In genomic region chr7:95540366-95540765, GRCh38 we compare ENCODE assay signal across 30 cellular contexts. TPM values are rescaled to one million over a fixed set of nuclear protein-coding genes. Genes with fewer than 3 reads are reported as not detected.
"Had no signal": no experiment of that assay in that cellular context is flagged by ENCODE, and none has a peak within 500 bp of the region (broad histone marks: within the 10 kb centered on the region; RNA-seq: fewer than 3 reads in every experiment).

No MANE protein-coding gene starts in this region.

- H3K4me3 Mint-ChIP-seq: stimulated activated effector memory CD8-positive, alpha-beta T cell treated with anti-CD3 and anti-CD28 coated beads, Interleukin-12 subunit alpha, Interleukin-12 subunit beta, amount 100 ng/mL, for 72 hours; stimulated activated memory B cell treated with anti-CD40 and anti-IgM and Interleukin-4, amounts not matched to agents 10 μg/mL and 1 μg/mL and 100 μg/mL, for 72 hours; stimulated activated naive B cell treated with anti-CD40 and anti-IgM and Interleukin-4, amounts not matched to agents 10 μg/mL and 1 μg/mL and 100 μg/mL, for 72 hours; stimulated activated naive CD8-positive, alpha-beta T cell treated with anti-CD3 and anti-CD28 coated beads, Interleukin-15, amount 100 ng/mL, for 72 hours; stimulated activated naive CD8-positive, alpha-beta T cell treated with anti-CD3 and anti-CD28 coated beads, Interleukin-15, Interleukin-2, amounts not matched to agents 100 ng/mL and 50 ng/mL, for 24 hours; type B pancreatic cell had no signal

- H3K4me1 Mint-ChIP-seq: stimulated activated naive CD8-positive, alpha-beta T cell treated with anti-CD3 and anti-CD28 coated beads, Interleukin-15, amount 100 ng/mL, for 72 hours had no signal

- ATAC-seq: stimulated activated effector memory CD8-positive, alpha-beta T cell treated with anti-CD3 and anti-CD28 coated beads, Interleukin-12 subunit alpha, Interleukin-12 subunit beta, amount 100 ng/mL, for 72 hours; stimulated activated memory B cell treated with anti-CD40 and anti-IgM and Interleukin-4, amounts not matched to agents 10 μg/mL and 1 μg/mL and 100 μg/mL, for 72 hours; stimulated activated naive B cell treated with anti-CD40 and anti-IgM and Interleukin-4, amounts not matched to agents 10 μg/mL and 1 μg/mL and 100 μg/mL, for 72 hours; stimulated activated naive CD8-positive, alpha-beta T cell treated with anti-CD3 and anti-CD28 coated beads, Interleukin-15, amount 100 ng/mL, for 72 hours; stimulated activated naive CD8-positive, alpha-beta T cell treated with anti-CD3 and anti-CD28 coated beads, Interleukin-15, Interleukin-2, amounts not matched to agents 100 U/mL and 50 U/mL, for 24 hours; upper lobe of right lung had no signal

- H3K9me3 Mint-ChIP-seq: stimulated activated effector memory CD8-positive, alpha-beta T cell treated with anti-CD3 and anti-CD28 coated beads, Interleukin-12 subunit alpha, Interleukin-12 subunit beta, amount 100 ng/mL, for 72 hours; stimulated activated memory B cell treated with anti-CD40 and anti-IgM and Interleukin-4, amounts not matched to agents 10 μg/mL and 1 μg/mL and 100 μg/mL, for 72 hours; stimulated activated naive B cell treated with anti-CD40 and anti-IgM and Interleukin-4, amounts not matched to agents 10 μg/mL and 1 μg/mL and 100 μg/mL, for 72 hours; stimulated activated naive CD8-positive, alpha-beta T cell treated with anti-CD3 and anti-CD28 coated beads, Interleukin-15, amount 100 ng/mL, for 72 hours; stimulated activated naive CD8-positive, alpha-beta T cell treated with anti-CD3 and anti-CD28 coated beads, Interleukin-15, Interleukin-2, amounts not matched to agents 100 ng/mL and 50 ng/mL, for 24 hours; type B pancreatic cell had no signal

- DNase-seq: stimulated activated CD4-positive, alpha-beta T cell treated with anti-CD3 and anti-CD28 coated beads, Interleukin-2, amount 100 ng/mL, for 48 hours; stimulated activated CD4-positive, alpha-beta T cell treated with anti-CD3 and anti-CD28 coated beads, Interleukin-4, amount 100 ng/mL, for 1 hour; stimulated activated CD4-positive, alpha-beta T cell treated with anti-CD3 and anti-CD28 coated beads, Interleukin-4, amount 100 ng/mL, for 24 hours; stimulated activated CD4-positive, alpha-beta T cell treated with anti-CD3 and anti-CD28 coated beads, Interleukin-4, amount 100 ng/mL, for 4 hours; stimulated activated CD8-positive, alpha-beta memory T cell treated with anti-CD3 and anti-CD28 coated beads, Interleukin-4, amount 100 ng/mL, for 48 hours; stimulated activated naive B cell treated with anti-CD40 and anti-IgM and Interleukin-4, amounts not matched to agents 10 μg/mL and 1 μg/mL and 100 μg/mL, for 72 hours; stimulated activated naive CD4-positive, alpha-beta T cell; stimulated activated naive CD4-positive, alpha-beta T cell treated with Interleukin-2 at 50 U/mL for 16 hours; stimulated activated naive CD8-positive, alpha-beta T cell treated with anti-CD3 and anti-CD28 coated beads, Interleukin-15, amount 100 ng/mL, for 72 hours; stimulated activated naive CD8-positive, alpha-beta T cell treated with anti-CD3 and anti-CD28 coated beads, Interleukin-15, Interleukin-2, amounts not matched to agents 100 U/mL and 50 U/mL, for 24 hours; stomach; substantia nigra; testis; thyroid gland; tibial artery; transverse colon; trophoblast cell; upper lobe of left lung; upper lobe of right lung; uterus had no signal

- H3K9me3 ChIP-seq: stomach, suprapubic skin, testis, thoracic aorta, thyroid gland, tibial artery, tibial nerve, transverse colon, upper lobe of left lung, upper lobe of right lung, uterus, vagina had no signal

- H3K4me3 ChIP-seq: stomach, suprapubic skin, testis, thoracic aorta, thyroid gland, tibial artery, tibial nerve, transverse colon, upper lobe of left lung, upper lobe of right lung, uterus, vagina had no signal

- H3K4me1 ChIP-seq: uterus had no signal

- H3K27ac Mint-ChIP-seq: stimulated activated effector memory CD8-positive, alpha-beta T cell treated with anti-CD3 and anti-CD28 coated beads, Interleukin-12 subunit alpha, Interleukin-12 subunit beta, amount 100 ng/mL, for 72 hours; stimulated activated memory B cell treated with anti-CD40 and anti-IgM and Interleukin-4, amounts not matched to agents 10 μg/mL and 1 μg/mL and 100 μg/mL, for 72 hours; stimulated activated naive B cell treated with anti-CD40 and anti-IgM and Interleukin-4, amounts not matched to agents 10 μg/mL and 1 μg/mL and 100 μg/mL, for 72 hours; stimulated activated naive CD8-positive, alpha-beta T cell treated with anti-CD3 and anti-CD28 coated beads, Interleukin-15, Interleukin-2, amounts not matched to agents 100 ng/mL and 50 ng/mL, for 24 hours; type B pancreatic cell had no signal

- H3K27ac ChIP-seq: stomach, suprapubic skin, testis, thoracic aorta, thyroid gland, tibial artery, transverse colon, upper lobe of left lung, upper lobe of right lung, uterus, vagina had no signal

- FAIRE-seq: urothelium cell line had no signal

- H3K27me3 Mint-ChIP-seq: stimulated activated memory B cell treated with anti-CD40 and anti-IgM and Interleukin-4, amounts not matched to agents 10 μg/mL and 1 μg/mL and 100 μg/mL, for 72 hours; stimulated activated naive B cell treated with anti-CD40 and anti-IgM and Interleukin-4, amounts not matched to agents 10 μg/mL and 1 μg/mL and 100 μg/mL, for 72 hours had no signal

- H3K36me3 ChIP-seq: stomach, suprapubic skin, thoracic aorta, thyroid gland, tibial artery, tibial nerve, transverse colon, upper lobe of left lung, upper lobe of right lung, uterus, vagina had no signal

- H3K36me3 Mint-ChIP-seq: stimulated activated effector memory CD8-positive, alpha-beta T cell treated with anti-CD3 and anti-CD28 coated beads, Interleukin-12 subunit alpha, Interleukin-12 subunit beta, amount 100 ng/mL, for 72 hours; stimulated activated naive B cell treated with anti-CD40 and anti-IgM and Interleukin-4, amounts not matched to agents 10 μg/mL and 1 μg/mL and 100 μg/mL, for 72 hours; type B pancreatic cell had no signal

- H3K27me3 ChIP-seq: stomach, suprapubic skin, testis, thyroid gland, tibial artery, tibial nerve, transverse colon, upper lobe of left lung, upper lobe of right lung, uterus, vagina had no signal

RNA-seq across cellular contexts. Expression of gene ASB4, which starts 54.6 kb away (rescaled TPM):
- total RNA-seq: tibial nerve, transverse colon, ureter had no signal
